ENCODE assay signal across 8 cellular contexts in genomic region chr6:152982768-152983636, GRCh38. TPM values are rescaled to one million over a fixed set of nuclear protein-coding genes. Genes with fewer than 3 reads are reported as not detected.
DNase-seq lines count a peak whose midpoint lies in the region; ATAC-seq and TF ChIP-seq lines count a peak whose summit lies in the region.

Gene FBXO5, minus strand, starts transcription at chr6:152983041. Its CDS starts 82 bp downstream, at chr6:152982959.

- H3K27me3 Mint-ChIP-seq in activated CD4-positive, alpha-beta T cell treated with anti-CD3 and anti-CD28 coated beads, Interleukin-2, amount 10 ng/mL, durations not matched to agents 24 days and 14 days: no peaks in the 10 kb centered on the region

- peak within 1 kb of the TSS; percentile 92 for H3K4me3 Mint-ChIP-seq in activated CD4-positive, alpha-beta T cell treated with anti-CD3 and anti-CD28 coated beads, Interleukin-2, amount 10 ng/mL, durations not matched to agents 24 days and 14 days

- ATAC-seq in GM19324 (IDR thresholded peaks at IDR 0.05; ENCODE audit: low FRiP score, unreplicated experiment) (peak; percentile 94), HG03469 (IDR thresholded peaks at IDR 0.05; ENCODE audit: unreplicated experiment) (peak; percentile 79)

- POLR2A ChIA-PET in BJ (lab: Charles Lee): interaction anchor here (0.6 to 0.8 kb wide), 2 partner anchors 8 to 19 kb away, joined by 4 to 5 read pairs; partner anchors contain the start of gene MTRF1L

- H3K27ac ChIP-seq in coronary artery (peak within 1 kb of the TSS; percentile 87 to 93), layer of hippocampus (ENCODE audit: low read depth, low read length) (peak within 1 kb of the TSS; percentile 95)

- no peaks in the 10 kb centered on the region for H3K36me3 ChIP-seq in BJ (ENCODE audit: control insufficient read depth, insufficient read depth, low read length)

- H3K27me3 ChIP-seq in BJ (ENCODE audit: control insufficient read depth, insufficient read depth, low read length) (no peaks in the 10 kb centered on the region), layer of hippocampus (ENCODE audit: control insufficient read depth, insufficient read depth, low read length) (no peaks in the 10 kb centered on the region)

- H3K9me3 Mint-ChIP-seq in activated CD4-positive, alpha-beta T cell treated with anti-CD3 and anti-CD28 coated beads, Interleukin-2, amount 10 ng/mL, durations not matched to agents 24 days and 14 days: no peaks in the 10 kb centered on the region

- intact Hi-C loops in activated CD4-positive, alpha-beta T cell treated with anti-CD3 and anti-CD28 coated beads, Interleukin-2, amount 10 ng/mL, durations not matched to agents 24 days and 14 days (cut with micrococcal nuclease): loop anchor here (2.0 to 10.0 kb wide), 4 partner anchors 20 to 1592 kb away; partner anchors contain the start of genes MTRF1L, RMND1 and ZBTB2

- TF ChIP-seq CTCF in BJ (IDR thresholded peaks at IDR 0.05; ENCODE audit: insufficient read depth, low read depth, low read length) (no peak), coronary artery (IDR thresholded peaks at IDR 0.05) (no peak)

- peaks cover 46% of the 10 kb centered on the region for H3K4me1 Mint-ChIP-seq in activated CD4-positive, alpha-beta T cell treated with anti-CD3 and anti-CD28 coated beads, Interleukin-2, amount 10 ng/mL, durations not matched to agents 24 days and 14 days

- DNase-seq in BJ (ENCODE audit: low read depth) (peak; percentile 91), NCI-H526 treated with DMSO at 0.1 percent for 48 hours (lab: John Stamatoyannopoulos, UW) (peak; percentile 94), coronary artery (ENCODE audit: low spot score) (peak; percentile 98)
- peak; percentile 99 for DNase-seq in activated CD4-positive, alpha-beta T cell treated with anti-CD3 and anti-CD28 coated beads, Interleukin-2, amount 10 ng/mL, durations not matched to agents 24 days and 14 days
- DNase-seq in stimulated activated CD4-positive, alpha-beta T cell treated with anti-CD3 and anti-CD28 coated beads, Interleukin-1b, Interleukin-23, amount 100 ng/mL, for 4 hours (ENCODE audit: low read depth in 2 of 2): peak; percentile 94 to 97

- H3K27ac Mint-ChIP-seq in activated CD4-positive, alpha-beta T cell treated with anti-CD3 and anti-CD28 coated beads, Interleukin-2, amount 10 ng/mL, durations not matched to agents 24 days and 14 days: peak within 1 kb of the TSS; percentile 100

- H3K4me3 ChIP-seq in BJ (ENCODE audit: low read depth, low read length): peak within 1 kb of the TSS; percentile 70
- peak within 1 kb of the TSS; percentile 80 for H3K4me3 ChIP-seq in coronary artery

- peaks cover 41% of the 10 kb centered on the region for H3K36me3 Mint-ChIP-seq in activated CD4-positive, alpha-beta T cell treated with anti-CD3 and anti-CD28 coated beads, Interleukin-2, amount 10 ng/mL, durations not matched to agents 24 days and 14 days (ENCODE audit: low read depth)

- CTCF ChIA-PET in BJ (lab: Yijun Ruan, JAX): no interaction called here

RNA-seq across cellular contexts. Expression of gene FBXO5, which starts in this region (rescaled TPM):
- 4.8 and 9.7 TPM in 2 replicates for polyA plus RNA-seq in BJ (2011; rRNA removed)
- polyA minus RNA-seq in BJ (2011; rRNA and poly(A)+ RNA removed): 2.2 and 3.9 TPM in 2 replicates
- total RNA-seq in activated CD4-positive, alpha-beta T cell treated with anti-CD3 and anti-CD28 coated beads, Interleukin-2, amount 10 ng/mL, durations not matched to agents 24 days and 14 days: 34.9 and 36.4 TPM in 2 replicates

Comparison
In these comparisons a context has a peak if more than half of its experiments do, and no peak if none do; other contexts are left out.
1. Peak in every context shown above with its lines: DNase-seq, ATAC-seq, H3K4me3 ChIP-seq and H3K27ac ChIP-seq.